14 cellular contexts compared by ENCODE assay signal in genomic region chr21:33658919-33659318, GRCh38. TPM values are rescaled to one million over a fixed set of nuclear protein-coding genes. Genes with fewer than 3 reads are reported as not detected.
DNase-seq lines count a peak whose midpoint lies in the region; ATAC-seq and TF ChIP-seq lines count a peak whose summit lies in the region.
"Had no signal": no experiment of that assay in that cellular context is flagged by ENCODE, and none has a peak within 500 bp of the region (broad histone marks: within the 10 kb centered on the region; RNA-seq: fewer than 3 reads in every experiment).

No MANE protein-coding gene starts in this region.

- TF ChIP-seq CTCF in H9 (conservative IDR thresholded peaks at IDR 0.05): no peak
- no peak for TF ChIP-seq CTCF in endodermal cell (conservative IDR thresholded peaks at IDR 0.05)
- no peak for TF ChIP-seq CTCF in progenitor cell of endocrine pancreas (IDR thresholded peaks at IDR 0.05; ENCODE audit: unreplicated experiment)
- TF ChIP-seq CTCF in right lobe of liver (IDR thresholded peaks at IDR 0.05): no peak

- in situ Hi-C loops in KBM-7 (cut with MboI; ENCODE audit: low pct_unique_long_range_greater_than_20kb, low sequenced_read_pairs): no loop called here

- H2AFZ ChIP-seq in H9 (ENCODE audit: low read length): no peak overlapping the region
- H2AFZ ChIP-seq: GM23248 had no signal

- H4K20me1 ChIP-seq in H9 (ENCODE audit: control insufficient read depth, insufficient read depth, insufficient read length): no peaks in the 10 kb centered on the region

- H3K4me1 ChIP-seq in H9 (ENCODE audit: insufficient read depth, low read length) (peaks cover 5% of the 10 kb centered on the region; the same call in 1 of the 2 replicates), endodermal cell (ENCODE audit: control insufficient read depth, insufficient read depth, low read length) (peaks cover 9% of the 10 kb centered on the region), right lobe of liver (peaks cover 0 to 27% (median 10%) of the 10 kb centered on the region in 4 donors)
- H3K4me1 ChIP-seq in CD8-positive, alpha-beta memory T cell (ENCODE audit: insufficient read depth, low read length): no peaks in the 10 kb centered on the region

- no peak overlapping the region for H3K9ac ChIP-seq in H9 (ENCODE audit: extremely low read depth, insufficient read length, low read length)
- no peak overlapping the region for H3K9ac ChIP-seq in endodermal cell (ENCODE audit: extremely low read depth, low read length, poor library complexity, severe bottlenecking)
- H3K9ac ChIP-seq: GM23248 had no signal

- no peak overlapping the region for H3K4me2 ChIP-seq in H9 (ENCODE audit: insufficient read depth, insufficient read length, low read length)

- peaks cover 42% of the 10 kb centered on the region for H3K79me2 ChIP-seq in H9 (ENCODE audit: insufficient read depth, low read length)

- no peaks in the 10 kb centered on the region for H3K9me3 Mint-ChIP-seq in H9
- H3K9me3 Mint-ChIP-seq in endodermal cell: peaks cover 3% of the 10 kb centered on the region
- H3K9me3 Mint-ChIP-seq in progenitor cell of endocrine pancreas (ENCODE audit: low read depth): peaks cover 8% of the 10 kb centered on the region
- no peaks in the 10 kb centered on the region for H3K9me3 Mint-ChIP-seq in CD8-positive, alpha-beta memory T cell

- no peak for TF ChIP-seq POLR2A in right lobe of liver (IDR thresholded peaks at IDR 0.05)

- no peaks in the 10 kb centered on the region for H3K27me3 ChIP-seq in H9 (ENCODE audit: insufficient read depth, low read length)
- no peaks in the 10 kb centered on the region for H3K27me3 ChIP-seq in endodermal cell (ENCODE audit: control insufficient read depth, insufficient read depth, low read length, poor library complexity, severe bottlenecking)
- H3K27me3 ChIP-seq in CD8-positive, alpha-beta memory T cell (ENCODE audit: insufficient read depth, low read length, poor library complexity, severe bottlenecking): no peaks in the 10 kb centered on the region
- H3K27me3 ChIP-seq in right lobe of liver: no peaks in the 10 kb centered on the region

- no peak overlapping the region for H3K23ac ChIP-seq in H9 (ENCODE audit: insufficient read length, low read depth, low read length)

- H3K4me3 ChIP-seq in endodermal cell (ENCODE audit: low read length) (no peak overlapping the region), right lobe of liver (no peak overlapping the region)
- H3K4me3 ChIP-seq in CD8-positive, alpha-beta memory T cell (ENCODE audit: low read length): no peak overlapping the region
- H3K4me3 ChIP-seq: GM23248, HAP-1 had no signal

- H2BK120ac ChIP-seq in H9 (ENCODE audit: low read depth, low read length, poor library complexity, severe bottlenecking): no peak overlapping the region

- H2BK15ac ChIP-seq in H9 (ENCODE audit: low read depth, low read length): no peak overlapping the region

- no peak for ATAC-seq in right lobe of liver

- no peak overlapping the region for H3K56ac ChIP-seq in H9 (ENCODE audit: insufficient read length, low read depth, low read length)

- no peak overlapping the region for H3K18ac ChIP-seq in H9 (ENCODE audit: insufficient read length, low read depth, low read length)

- H3K27ac ChIP-seq in H9 (ENCODE audit: insufficient read length, low read depth, low read length) (no peak overlapping the region), endodermal cell (ENCODE audit: low read depth, low read length) (no peak overlapping the region), right lobe of liver (no peak overlapping the region)
- no peak overlapping the region for H3K27ac ChIP-seq in CD8-positive, alpha-beta memory T cell (ENCODE audit: low read depth, low read length)
- H3K27ac ChIP-seq: GM23248 had no signal

- peaks cover 5% of the 10 kb centered on the region for H3K36me3 ChIP-seq in endodermal cell (ENCODE audit: control insufficient read depth, insufficient read depth, low read length)
- H3K36me3 ChIP-seq in CD8-positive, alpha-beta memory T cell (ENCODE audit: insufficient read depth, low read length): no peaks in the 10 kb centered on the region
- H3K36me3 ChIP-seq in right lobe of liver: no peaks in the 10 kb centered on the region
- H3K36me3 ChIP-seq: HAP-1 had no signal

- H3K27me3 Mint-ChIP-seq in H9 (ENCODE audit: low read depth) (no peaks in the 10 kb centered on the region), endodermal cell (ENCODE audit: insufficient read depth) (no peaks in the 10 kb centered on the region), progenitor cell of endocrine pancreas (no peaks in the 10 kb centered on the region)
- peaks cover 0 to 30% of the 10 kb centered on the region in 2 donors for H3K27me3 Mint-ChIP-seq in CD8-positive, alpha-beta memory T cell

- H2BK20ac ChIP-seq in H9 (ENCODE audit: low read depth, low read length, poor library complexity, severe bottlenecking): no peak overlapping the region

- no peak overlapping the region for H4K8ac ChIP-seq in H9 (replicated peaks; ENCODE audit: insufficient read length, low read depth, low read length)

- H3K79me1 ChIP-seq in H9 (ENCODE audit: insufficient read depth, low read depth, low read length, poor library complexity, severe bottlenecking): no peaks in the 10 kb centered on the region

- H3K27ac Mint-ChIP-seq in H9 (peak overlapping the region; percentile 23 to 74 (median 56); a peak in 5 of 7 replicates), endodermal cell (peak overlapping the region; percentile 57), progenitor cell of endocrine pancreas (peak overlapping the region; percentile 55)
- H3K27ac Mint-ChIP-seq in CD8-positive, alpha-beta memory T cell: no peak overlapping the region
- H3K27ac Mint-ChIP-seq: B cell; CD4-positive, alpha-beta memory T cell had no signal

- H3K23me2 ChIP-seq in H9 (ENCODE audit: insufficient read length, low read depth, low read length, poor library complexity, severe bottlenecking): no peaks in the 10 kb centered on the region

- peaks cover 43 to 55% of the 10 kb centered on the region in 2 experiments for H3K4me1 Mint-ChIP-seq in H9
- H3K4me1 Mint-ChIP-seq in endodermal cell: peaks cover 46% of the 10 kb centered on the region
- H3K4me1 Mint-ChIP-seq in progenitor cell of endocrine pancreas (ENCODE audit: low read depth): peaks cover 31% of the 10 kb centered on the region
- no peaks in the 10 kb centered on the region for H3K4me1 Mint-ChIP-seq in CD8-positive, alpha-beta memory T cell
- H3K4me1 Mint-ChIP-seq: B cell; CD4-positive, alpha-beta memory T cell had no signal

- H3K4ac ChIP-seq in H9 (ENCODE audit: low read depth, low read length): no peak overlapping the region

- no peak overlapping the region for H2BK12ac ChIP-seq in H9 (ENCODE audit: insufficient read length, low read depth, low read length)

- H3K14ac ChIP-seq in H9 (ENCODE audit: insufficient read depth, low read length): no peak overlapping the region; the same call in 1 of the 2 replicates

- CTCF ChIA-PET in CD8-positive, alpha-beta memory T cell (lab: Charles Lee): no interaction called here

- no peak overlapping the region for H3T11ph ChIP-seq in H9 (ENCODE audit: low read length)

- H3K36me3 Mint-ChIP-seq in H9 (ENCODE audit: insufficient read depth in 1 of 3, low read depth in 3 of 3): peaks cover 2 to 26% (median 10%) of the 10 kb centered on the region in 3 experiments; a peak in 6 of 7 replicates
- H3K36me3 Mint-ChIP-seq in endodermal cell (ENCODE audit: low read depth): peaks cover 10% of the 10 kb centered on the region
- peaks cover 23% of the 10 kb centered on the region for H3K36me3 Mint-ChIP-seq in progenitor cell of endocrine pancreas (ENCODE audit: insufficient read depth)
- H3K36me3 Mint-ChIP-seq in CD8-positive, alpha-beta memory T cell: peaks cover 0 to 12% (median 1%) of the 10 kb centered on the region in 3 donors
- H3K36me3 Mint-ChIP-seq: CD4-positive, alpha-beta memory T cell had no signal

- H4K91ac ChIP-seq in H9 (ENCODE audit: insufficient read length, low read depth, low read length): no peak overlapping the region

- no peak overlapping the region for H4K5ac ChIP-seq in H9 (ENCODE audit: insufficient read length, low read depth, low read length)

- intact Hi-C loops in right lobe of liver (cut with DNase I): loop anchor here in 1 of 2 donors (10.0 kb wide), 1 partner anchor 236 kb away; no protein-coding TSS in a partner anchor

- H3K9me3 ChIP-seq in H9 (ENCODE audit: control insufficient read depth, low read depth, low read length) (no peaks in the 10 kb centered on the region), endodermal cell (ENCODE audit: control insufficient read depth, low read length) (peaks cover 6% of the 10 kb centered on the region), right lobe of liver (no peaks in the 10 kb centered on the region)
- no peaks in the 10 kb centered on the region for H3K9me3 ChIP-seq in CD8-positive, alpha-beta memory T cell (ENCODE audit: low read length)

- DNase-seq in H9 (no peak), endodermal cell (no peak), progenitor cell of endocrine pancreas (ENCODE audit: low spot score, unreplicated experiment) (no peak), KBM-7 (no peak), UCSD-AML1 (lab: John Stamatoyannopoulos, UW; ENCODE audit: unreplicated experiment) (no peak), right lobe of liver (no peak)
- no peak for DNase-seq in CD8-positive, alpha-beta memory T cell
- DNase-seq: C1 segment of cervical spinal cord; CD4-positive, alpha-beta memory T cell; DMS 273 treated with DMSO at 0.1 percent for 48 hours; GM23248 had no signal

- H3K4me3 Mint-ChIP-seq in H9: peak overlapping the region in 1 of 2 experiments; percentile 3; a peak in 2 of 5 replicates
- H3K4me3 Mint-ChIP-seq in endodermal cell: no peak overlapping the region
- H3K4me3 Mint-ChIP-seq in progenitor cell of endocrine pancreas (ENCODE audit: low read depth): no peak overlapping the region
- H3K4me3 Mint-ChIP-seq in CD8-positive, alpha-beta memory T cell: no peak overlapping the region
- H3K4me3 Mint-ChIP-seq: B cell, IgD-negative memory B cell had no signal

- no peak overlapping the region for H2AK5ac ChIP-seq in H9 (ENCODE audit: insufficient read length, low read length)

- no CpG with 5 or more reads among the region's 5 CpGs for WGBS in H9 (ENCODE audit: extremely low coverage, insufficient read length, low lambda C conversion rate)
- 91 to 94% methylated on average over 5 of the region's 5 CpGs for WGBS in endodermal cell (ENCODE audit: insufficient coverage in 1 of 2, insufficient read length in 1 of 2), 2 experiments
- WGBS in right lobe of liver (ENCODE audit: insufficient coverage, low coverage, low lambda C conversion rate, missing lambda C conversion rate): 79% methylated on average over 3 of the region's 5 CpGs

- H2BK5ac ChIP-seq in H9 (ENCODE audit: insufficient read length, low read length): no peak overlapping the region

- POLR2A ChIA-PET in CD8-positive, alpha-beta memory T cell (lab: Charles Lee): no interaction called here

RNA-seq across cellular contexts. Expression of gene ITSN1, which starts 16.6 kb away (rescaled TPM):
- total RNA-seq in H9 (2021) (90.7 and 94.2 TPM in 2 replicates), endodermal cell (100 to 1,000 TPM in 1 of 2 donors, 10 to 100 TPM in 1; 89.6 to 104 TPM), progenitor cell of endocrine pancreas (112 and 116 TPM in 2 replicates), right lobe of liver (10 to 100 TPM; 27.8 to 63.1 (median 33.8) TPM)
- polyA plus RNA-seq in endodermal cell (2013, experiment 1 of 2): 65.1 TPM
- 69.4 TPM for polyA plus RNA-seq in endodermal cell (2013, experiment 2 of 2)
- 1 to 10 TPM; 4.9 to 5.5 TPM for total RNA-seq in CD8-positive, alpha-beta memory T cell
- 2.7 TPM for polyA plus RNA-seq in CD8-positive, alpha-beta memory T cell

RNA-seq across cellular contexts. Expression of gene CRYZL1, which starts 17.4 kb away (rescaled TPM):
- total RNA-seq in H9 (2021) (13.5 and 15.4 TPM in 2 replicates), endodermal cell (10 to 100 TPM; 33.8 to 51.0 TPM), progenitor cell of endocrine pancreas (39.9 and 42.8 TPM in 2 replicates), right lobe of liver (10 to 100 TPM in 4 of 6 experiments, 1 to 10 TPM in 2; 9.7 to 16.3 (median 13.2) TPM)
- polyA plus RNA-seq in endodermal cell (2013, experiment 1 of 2): 71.7 TPM
- polyA plus RNA-seq in endodermal cell (2013, experiment 2 of 2): 58.8 TPM
- total RNA-seq in CD8-positive, alpha-beta memory T cell: 10 to 100 TPM; 30.6 to 31.1 TPM
- polyA plus RNA-seq in CD8-positive, alpha-beta memory T cell: 34.9 TPM

Comparison
In these comparisons a context has a peak if more than half of its experiments do, and no peak if none do; other contexts are left out.
1. H3K27ac Mint-ChIP-seq: peak in H9 (3 of 3), endodermal cell (single experiment) and progenitor cell of endocrine pancreas (single experiment); none in CD8-positive, alpha-beta memory T cell (0 of 8).
2. RNA of gene ITSN1, which starts 16.6 kb away (total RNA-seq): 112 to 116 TPM in progenitor cell of endocrine pancreas, 89.6 to 104 TPM in endodermal cell, 90.7 to 94.2 TPM in H9 and 27.8 to 63.1 TPM in right lobe of liver; 4.9 to 5.5 TPM in CD8-positive, alpha-beta memory T cell; every median in the first group is over 4 times any median in the second.